ENCODE assay signal across 8 cellular contexts in the genomic region with DNA sequence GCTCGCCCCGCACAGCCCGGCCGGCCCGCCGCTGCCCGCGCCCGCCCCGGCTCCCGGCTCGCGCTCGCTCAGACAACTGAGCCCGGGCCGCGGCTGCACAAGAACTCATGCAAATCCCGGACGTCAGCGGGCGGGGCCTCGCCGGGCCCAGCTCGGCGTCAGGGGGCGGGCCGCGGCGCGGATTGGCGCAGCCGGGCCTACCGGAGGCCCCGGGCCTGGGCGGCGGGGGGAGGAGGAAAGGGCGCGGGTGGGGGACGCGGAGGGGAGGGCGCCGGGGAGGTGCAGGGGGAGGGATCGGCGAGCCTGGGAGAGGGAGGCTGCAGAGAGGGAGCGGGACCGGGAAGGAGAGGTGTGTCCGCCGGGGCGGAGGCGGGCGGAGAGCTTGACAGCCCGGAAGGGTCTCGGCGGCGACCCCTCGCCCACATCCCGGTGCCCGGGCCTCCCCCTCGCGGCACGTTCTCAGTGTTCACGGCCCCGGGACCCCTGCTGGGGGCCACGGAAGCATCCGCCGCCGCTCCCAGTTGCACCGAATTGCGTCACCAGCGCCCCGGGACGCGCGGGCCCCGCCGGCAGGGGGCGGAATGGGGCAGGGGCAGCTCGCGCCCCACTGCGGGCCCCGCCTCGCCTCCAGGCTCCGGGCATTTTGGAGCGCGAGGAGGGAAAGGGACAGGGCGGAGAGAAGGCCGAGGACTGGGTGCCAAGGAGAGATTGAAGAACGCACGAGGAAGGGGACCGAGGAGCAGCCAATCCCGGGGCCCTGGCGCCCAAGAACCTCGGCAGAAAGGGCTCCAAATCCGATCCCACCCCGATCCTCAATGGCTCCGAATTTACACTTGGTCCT. TPM values are rescaled to one million over a fixed set of nuclear protein-coding genes. Genes with fewer than 3 reads are reported as not detected.
DNase-seq lines count a peak whose midpoint lies in the region; ATAC-seq and TF ChIP-seq lines count a peak whose summit lies in the region.

A gene (minus strand): TSS at position 78 of the 841 bp plus-strand sequence. CDS start 189 bp downstream, outside the sequence.

- peaks cover 40% of the 10 kb centered on the region for H3K36me3 ChIP-seq in OCI-LY3 (replicated peaks; ENCODE audit: low read depth, low read length)
- H3K36me3 ChIP-seq in mucosa of descending colon (ENCODE audit: low read depth) = no peaks in the 10 kb centered on the region

- H3K9ac ChIP-seq in OCI-LY3 (ENCODE audit: low read length) = peak within 1 kb of the TSS; percentile 78

- H3K27ac ChIP-seq in OCI-LY3 (ENCODE audit: low read length) = peak within 1 kb of the TSS; percentile 69

- TF ChIP-seq CTCF in OCI-LY3 (IDR thresholded peaks at IDR 0.05; ENCODE audit: low read depth, low read length) (peak; percentile 62), epithelial cell of esophagus (IDR thresholded peaks at IDR 0.05; ENCODE audit: insufficient read depth, low read depth, low read length, missing control alignments) (peak; percentile 33), mucosa of descending colon (IDR thresholded peaks at IDR 0.05) (peak; percentile 84)

- peak within 1 kb of the TSS; percentile 93 for H3K4me2 ChIP-seq in OCI-LY3 (ENCODE audit: low read length)

- H3K79me2 ChIP-seq in OCI-LY3 (ENCODE audit: low read length) = peaks cover 47% of the 10 kb centered on the region

- H4K20me1 ChIP-seq in OCI-LY3 (ENCODE audit: insufficient read depth, low read length) = peaks cover 41% of the 10 kb centered on the region

- no peaks in the 10 kb centered on the region for H3K9me3 ChIP-seq in OCI-LY3 (ENCODE audit: insufficient read depth, low read length)
- no peaks in the 10 kb centered on the region for H3K9me3 ChIP-seq in mucosa of descending colon

- ATAC-seq in GM21367 (IDR thresholded peaks at IDR 0.05; ENCODE audit: unreplicated experiment) = peak; percentile 47
- ATAC-seq in mucosa of descending colon = peak; percentile 78

- H3K27me3 ChIP-seq in OCI-LY3 (ENCODE audit: low read depth, low read length) = no peaks in the 10 kb centered on the region

- peak; percentile 93 for DNase-seq in COLO668 (lab: John Stamatoyannopoulos, UW; ENCODE audit: unreplicated experiment)
- peak; percentile 93 for DNase-seq in HuH-7.5 (ENCODE audit: low spot score)
- peak; percentile 90 for DNase-seq in activated T-cell treated with anti-CD3 and anti-CD28 coated beads for 1 hour (ENCODE audit: low read depth)
- DNase-seq in epithelial cell of esophagus (ENCODE audit: low read depth) = peak; percentile 95
- DNase-seq in mucosa of descending colon = peak; percentile 96 to 98 (median 97)
- DNase-seq in stimulated activated CD8-positive, alpha-beta memory T cell treated with anti-CD3 and anti-CD28 coated beads, Interleukin-4, amount 100 ng/mL, for 1 hour (ENCODE audit: low read depth in 2 of 2, low spot score in 1 of 2) = peak; percentile 68 to 84

- intact Hi-C loops in mucosa of descending colon (cut with DNase I, micrococcal nuclease) = loop anchor here in 1 of 2 donors (10.0 kb wide), 1 partner anchor 145 kb away; no protein-coding TSS in a partner anchor

- H3K4me3 ChIP-seq in OCI-LY3 (ENCODE audit: low read length) = peak within 1 kb of the TSS; percentile 99
- peak within 1 kb of the TSS; percentile 62 for H3K4me3 ChIP-seq in epithelial cell of esophagus (ENCODE audit: low read length)
- peak within 1 kb of the TSS; percentile 51 for H3K4me3 ChIP-seq in mucosa of descending colon

- no peak within 1 kb of the TSS for H2AFZ ChIP-seq in OCI-LY3 (ENCODE audit: low read depth, low read length)

- peaks cover 21% of the 10 kb centered on the region for H3K4me1 ChIP-seq in OCI-LY3 (ENCODE audit: low read length)
- peaks cover 78% of the 10 kb centered on the region for H3K4me1 ChIP-seq in mucosa of descending colon (ENCODE audit: low read depth)

RNA-seq across cellular contexts. Expression of the gene that starts here (rescaled TPM):
- total RNA-seq in mucosa of descending colon = 10 to 100 TPM; 10.2 to 14.2 (median 13.2) TPM

Comparison
In these comparisons a context has a peak if more than half of its experiments do, and no peak if none do; other contexts are left out.
1. Peak in every context shown above with its lines: DNase-seq, ATAC-seq, H3K4me3 ChIP-seq and H3K27ac ChIP-seq.
2. CTCF ChIP-seq: peak in every context shown above with its lines; median percentile 84 in mucosa of descending colon; 62 in OCI-LY3; 33 in epithelial cell of esophagus.